In genomic region chr1:32427264-32427963, GRCh38 we compare ENCODE assay signal across 19 cellular contexts. TPM values are rescaled to one million over a fixed set of nuclear protein-coding genes. Genes with fewer than 3 reads are reported as not detected.
DNase-seq lines count a peak whose midpoint lies in the region; ATAC-seq, FAIRE-seq and TF ChIP-seq lines count a peak whose summit lies in the region.
"Had no signal": no experiment of that assay in that cellular context is flagged by ENCODE, and none has a peak within 500 bp of the region (broad histone marks: within the 10 kb centered on the region; RNA-seq: fewer than 3 reads in every experiment).

No MANE protein-coding gene starts in this region.

- intact Hi-C loops in esophagus muscularis mucosa (cut with DNase I) = no loop called here
- intact Hi-C loops in gastrocnemius medialis (cut with DNase I; ENCODE audit: low total_unique reads) = no loop called here

- H3K9me3 ChIP-seq in astrocyte (ENCODE audit: insufficient read depth, low read depth, low read length) (no peaks in the 10 kb centered on the region), esophagus muscularis mucosa (no peaks in the 10 kb centered on the region), gastrocnemius medialis (no peaks in the 10 kb centered on the region), T-helper 17 cell (ENCODE audit: control insufficient read depth, low read length, poor library complexity, severe bottlenecking) (no peaks in the 10 kb centered on the region)
- H3K9me3 ChIP-seq: Peyer's patch had no signal

- WGBS in esophagus muscularis mucosa = 84% methylated on average over 13 of the region's 17 CpGs

- H3K4me2 ChIP-seq in astrocyte (ENCODE audit: low read length) = peak overlapping the region; percentile 88

- H3K9ac ChIP-seq in astrocyte (ENCODE audit: low read length) = no peak overlapping the region

- H3K4me1 Mint-ChIP-seq in astrocyte (ENCODE audit: low read depth, unreplicated experiment) (no peaks in the 10 kb centered on the region), T-helper 17 cell (peaks cover 5% of the 10 kb centered on the region)
- H3K4me1 Mint-ChIP-seq: CD4-positive, CD25-positive, alpha-beta regulatory T cell had no signal

- peaks cover 9% of the 10 kb centered on the region for H3K9me3 Mint-ChIP-seq in astrocyte (ENCODE audit: unreplicated experiment)
- H3K9me3 Mint-ChIP-seq: IgD-negative memory B cell had no signal

- peak overlapping the region; percentile 30 for H3K4me3 ChIP-seq in AG09309 (ENCODE audit: control insufficient read depth, low read depth, low read length)
- peak overlapping the region; percentile 37 for H3K4me3 ChIP-seq in astrocyte (ENCODE audit: insufficient read depth, low read depth, low read length)
- H3K4me3 ChIP-seq in esophagus muscularis mucosa = peak overlapping the region; percentile 29 to 47 (median 36)
- H3K4me3 ChIP-seq in gastrocnemius medialis = peak overlapping the region; percentile 32 to 45 (median 36)

- H3K27me3 Mint-ChIP-seq in astrocyte (ENCODE audit: low read depth, unreplicated experiment) = peaks cover 28% of the 10 kb centered on the region
- peaks cover 60% of the 10 kb centered on the region for H3K27me3 Mint-ChIP-seq in T-helper 17 cell

- H3K36me3 Mint-ChIP-seq in astrocyte (ENCODE audit: low read depth, unreplicated experiment) (no peaks in the 10 kb centered on the region), T-helper 17 cell (ENCODE audit: low read depth) (peaks cover 7% of the 10 kb centered on the region)
- H3K36me3 Mint-ChIP-seq: CD4-positive, CD25-positive, alpha-beta regulatory T cell; IgD-negative memory B cell had no signal

- H4K20me1 ChIP-seq in astrocyte (ENCODE audit: insufficient read depth, low read length) = no peaks in the 10 kb centered on the region

- TF ChIP-seq EP300 in esophagus muscularis mucosa (IDR thresholded peaks at IDR 0.05) = no peak

- TF ChIP-seq CTCF in AG09309 (IDR thresholded peaks at IDR 0.05; ENCODE audit: control insufficient read depth, insufficient read depth, low read depth, low read length, missing control alignments) = no peak
- TF ChIP-seq CTCF in astrocyte (IDR thresholded peaks at IDR 0.05; ENCODE audit: insufficient read depth, low read depth, low read length) = no peak
- TF ChIP-seq CTCF in esophagus muscularis mucosa (IDR thresholded peaks at IDR 0.05) = no peak
- no peak for TF ChIP-seq CTCF in gastrocnemius medialis (IDR thresholded peaks at IDR 0.05 in 4 of 5, conservative IDR thresholded peaks at IDR 0.05 in 1 of 5)

- no peak overlapping the region for H3K27ac ChIP-seq in astrocyte (ENCODE audit: low read depth, low read length)
- H3K27ac ChIP-seq in esophagus muscularis mucosa (replicated peaks in 1 of 4) = no peak overlapping the region
- H3K27ac ChIP-seq in gastrocnemius medialis = no peak overlapping the region
- H3K27ac ChIP-seq: Peyer's patch had no signal

- H3K36me3 ChIP-seq in astrocyte (ENCODE audit: insufficient read depth, low read length) = no peaks in the 10 kb centered on the region
- no peaks in the 10 kb centered on the region for H3K36me3 ChIP-seq in esophagus muscularis mucosa
- H3K36me3 ChIP-seq in gastrocnemius medialis = no peaks in the 10 kb centered on the region
- H3K36me3 ChIP-seq: Peyer's patch had no signal

- H3K79me2 ChIP-seq in astrocyte (ENCODE audit: insufficient read depth, low read length) = no peaks in the 10 kb centered on the region

- in situ Hi-C loops in gastrocnemius medialis (cut with MboI; ENCODE audit: low sequenced_read_pairs in 4 of 4) = no loop called here

- H3K27me3 ChIP-seq in astrocyte (ENCODE audit: insufficient read depth, low read length) = peaks cover 41% of the 10 kb centered on the region
- H3K27me3 ChIP-seq in esophagus muscularis mucosa = peaks cover 0 to 49% (median 9%) of the 10 kb centered on the region in 4 donors
- peaks cover 3 to 6% (median 5%) of the 10 kb centered on the region in 3 donors for H3K27me3 ChIP-seq in gastrocnemius medialis
- H3K27me3 ChIP-seq: Peyer's patch had no signal

- H2AFZ ChIP-seq in astrocyte (ENCODE audit: low read depth, low read length) = peak overlapping the region; percentile 74

- TF ChIP-seq POLR2A in esophagus muscularis mucosa (IDR thresholded peaks at IDR 0.05; ENCODE audit: low read depth) (no peak), gastrocnemius medialis (IDR thresholded peaks at IDR 0.05) (no peak)

- DNase-seq in AG09309 (ENCODE audit: low read depth) = no peak
- no peak for DNase-seq in astrocyte (ENCODE audit: low read depth)
- no peak for DNase-seq in esophagus muscularis mucosa (ENCODE audit: extremely low spot score)
- DNase-seq in gastrocnemius medialis = no peak
- DNase-seq in T-helper 17 cell = no peak
- no peak for DNase-seq in NCI-H2081 treated with DMSO at 0.1 percent for 48 hours (lab: John Stamatoyannopoulos, UW)
- DNase-seq in NCI-H2171 treated with DMSO at 0.1 percent for 48 hours (lab: John Stamatoyannopoulos, UW) = no peak
- no peak for DNase-seq in NCI-H1417 treated with DMSO at 0.1 percent for 48 hours (lab: John Stamatoyannopoulos, UW)
- DNase-seq: CD4-positive, CD25-positive, alpha-beta regulatory T cell; NCI-H1694; NCI-H510A treated with DMSO at 0.1 percent for 48 hours; Peyer's patch; SHP77 had no signal

- H3K4me3 Mint-ChIP-seq in astrocyte (ENCODE audit: unreplicated experiment) = no peak overlapping the region
- H3K4me3 Mint-ChIP-seq in T-helper 17 cell = no peak overlapping the region
- H3K4me3 Mint-ChIP-seq: CD4-positive, CD25-positive, alpha-beta regulatory T cell had no signal

- H3K27ac Mint-ChIP-seq in astrocyte (ENCODE audit: unreplicated experiment) (no peak overlapping the region), T-helper 17 cell (no peak overlapping the region)
- H3K27ac Mint-ChIP-seq: CD4-positive, CD25-positive, alpha-beta regulatory T cell; IgD-negative memory B cell had no signal

- no peak for FAIRE-seq in astrocyte (lab: Jason Lieb, UNC)
- FAIRE-seq: A204.1, G401.6, GM12892, GM19239 had no signal

- H3K4me1 ChIP-seq in astrocyte (ENCODE audit: insufficient read depth, low read length) (peaks cover 7% of the 10 kb centered on the region), esophagus muscularis mucosa (peaks cover 8 to 15% (median 10%) of the 10 kb centered on the region in 4 donors), gastrocnemius medialis (peaks cover 5 to 18% of the 10 kb centered on the region in 2 donors)
- H3K4me1 ChIP-seq: Peyer's patch had no signal

- ATAC-seq in gastrocnemius medialis = peak; percentile 64 to 77
- ATAC-seq in T-helper 17 cell = no peak

RNA-seq across cellular contexts. Expression of gene BSDC1, which starts 33.2 kb away (rescaled TPM):
- total RNA-seq in astrocyte (71.9 and 73.1 TPM in 2 replicates), esophagus muscularis mucosa (10 to 100 TPM; 57.3 to 67.9 (median 63.4) TPM), gastrocnemius medialis (10 to 100 TPM; 53.8 to 77.8 (median 62.1) TPM), T-helper 17 cell (100 to 1,000 TPM; 177 to 181 TPM)

RNA-seq across cellular contexts. Expression of gene ZBTB8B, which starts 37.5 kb away (rescaled TPM):
- total RNA-seq in astrocyte (0.12 and 0.18 TPM in 2 replicates), esophagus muscularis mucosa (under 1 TPM; under 0.01 to 0.06 (median 0.03) TPM), gastrocnemius medialis (not detected), T-helper 17 cell (not detected)
- total RNA-seq: CD4-positive, CD25-positive, alpha-beta regulatory T cell; HT1080 had no signal
